In the genomic region with DNA sequence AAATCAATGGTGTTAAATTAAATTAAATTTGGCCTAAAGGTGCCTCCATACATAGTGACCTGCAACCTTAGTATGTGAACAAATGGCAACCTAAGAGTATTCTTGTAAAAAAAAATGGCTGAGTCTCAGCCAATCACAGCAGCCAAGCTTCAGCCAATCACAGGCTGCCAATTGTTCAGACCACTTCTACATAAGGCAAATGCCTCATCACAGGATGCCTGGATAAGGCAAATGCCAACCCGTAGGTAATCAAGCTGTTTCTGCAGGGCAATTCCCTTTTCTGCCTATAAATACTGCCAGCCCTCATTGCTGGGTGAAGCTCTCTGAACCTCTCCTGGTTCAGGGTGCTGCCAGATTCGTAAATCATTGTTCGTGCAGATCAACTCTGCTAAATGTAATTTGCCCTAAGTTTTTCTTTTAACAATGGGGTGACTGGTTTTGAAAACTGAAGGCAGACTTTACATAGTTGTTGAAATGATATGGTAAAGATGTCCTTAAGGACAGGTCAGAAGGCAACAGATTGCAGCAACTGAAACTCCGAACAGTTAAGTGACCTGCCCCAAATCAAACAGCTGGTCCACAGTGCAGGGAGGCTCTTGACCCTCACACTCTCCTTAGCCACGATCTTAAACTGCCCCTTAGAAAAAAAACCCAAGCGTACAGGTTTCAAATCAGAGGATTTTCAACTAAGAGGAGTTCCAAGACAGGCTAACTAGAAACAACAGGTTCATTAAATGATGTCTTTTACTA, we compare ENCODE assay signal across 12 cellular contexts. TPM values are rescaled to one million over a fixed set of nuclear protein-coding genes. Genes with fewer than 3 reads are reported as not detected.
DNase-seq lines count a peak whose midpoint lies in the region; ATAC-seq, FAIRE-seq and TF ChIP-seq lines count a peak whose summit lies in the region.
"Had no signal": no experiment of that assay in that cellular context is flagged by ENCODE, and none has a peak within 500 bp of the region (broad histone marks: within the 10 kb centered on the region; RNA-seq: fewer than 3 reads in every experiment).

No MANE protein-coding gene starts in this region.

- no peak overlapping the region for H3K4me3 ChIP-seq in CD8-positive, alpha-beta T cell (ENCODE audit: low read depth, low read length)
- no peak overlapping the region for H3K4me3 ChIP-seq in HL-60 (replicated peaks; ENCODE audit: insufficient read depth, low read length)
- no peak overlapping the region for H3K4me3 ChIP-seq in small intestine (ENCODE audit: low read depth in 1 of 2, low read length in 2 of 2)
- H3K4me3 ChIP-seq: gastroesophageal sphincter had no signal

- no peak overlapping the region for H3K27ac Mint-ChIP-seq in CD8-positive, alpha-beta T cell
- peak overlapping the region; percentile 61 for H3K27ac Mint-ChIP-seq in activated T-helper 2 cell treated with anti-CD3 and anti-CD28 coated beads, Interferon-gamma antibody, Interleukin-2, Interleukin-4, amounts not matched to agents 10 μg/mL and 5 μg/mL and 100 μg/mL, durations not matched to agents 14 hours and 24 hours and 36 hours
- peak overlapping the region; percentile 47 for H3K27ac Mint-ChIP-seq in mesothelial cell of epicardium

- H3K4me3 Mint-ChIP-seq in CD8-positive, alpha-beta T cell = no peak overlapping the region
- H3K4me3 Mint-ChIP-seq in activated T-helper 2 cell treated with anti-CD3 and anti-CD28 coated beads, Interferon-gamma antibody, Interleukin-2, Interleukin-4, amounts not matched to agents 10 μg/mL and 5 μg/mL and 100 μg/mL, durations not matched to agents 14 hours and 24 hours and 36 hours (ENCODE audit: low read depth) = no peak overlapping the region
- H3K4me3 Mint-ChIP-seq in mesothelial cell of epicardium = no peak overlapping the region

- no peaks in the 10 kb centered on the region for H3K27me3 Mint-ChIP-seq in CD8-positive, alpha-beta T cell (ENCODE audit: low read depth)
- H3K27me3 Mint-ChIP-seq in activated T-helper 2 cell treated with anti-CD3 and anti-CD28 coated beads, Interferon-gamma antibody, Interleukin-2, Interleukin-4, amounts not matched to agents 10 μg/mL and 5 μg/mL and 100 μg/mL, durations not matched to agents 14 hours and 24 hours and 36 hours (ENCODE audit: low read depth) = no peaks in the 10 kb centered on the region
- no peaks in the 10 kb centered on the region for H3K27me3 Mint-ChIP-seq in mesothelial cell of epicardium (ENCODE audit: low read depth)

- H3K27ac ChIP-seq in CD8-positive, alpha-beta T cell (ENCODE audit: low read depth, low read length) = no peak overlapping the region
- H3K27ac ChIP-seq in HL-60 (replicated peaks) (peak overlapping the region; percentile 71), small intestine (ENCODE audit: low read depth in 1 of 2, low read length in 1 of 2) (no peak overlapping the region)
- H3K27ac ChIP-seq: VCaP had no signal

- WGBS in small intestine, 3 donors = 64 to 75% (median 73%) methylated on average over 6 of the region's 6 CpGs

- POLR2A ChIA-PET in CD8-positive, alpha-beta T cell (lab: Charles Lee) = interaction anchor here (0.9 to 1.6 kb wide), 2 partner anchors 14 to 64 kb away, joined by 3 read pairs; no protein-coding TSS in a partner anchor

- no peaks in the 10 kb centered on the region for H3K27me3 ChIP-seq in CD8-positive, alpha-beta T cell (ENCODE audit: insufficient read depth, low read length)
- no peaks in the 10 kb centered on the region for H3K27me3 ChIP-seq in HL-60 (ENCODE audit: insufficient read depth, poor library complexity, severe bottlenecking)
- no peaks in the 10 kb centered on the region for H3K27me3 ChIP-seq in small intestine (ENCODE audit: control insufficient read depth in 2 of 2, insufficient read depth in 2 of 2, low read length in 2 of 2)
- H3K27me3 ChIP-seq: gastroesophageal sphincter had no signal

- TF ChIP-seq CTCF in CD8-positive, alpha-beta T cell (IDR thresholded peaks at IDR 0.05) = no peak
- TF ChIP-seq CTCF in HL-60 (IDR thresholded peaks at IDR 0.05; ENCODE audit: insufficient read depth, low read length) = no peak
- TF ChIP-seq CTCF in mesothelial cell of epicardium (IDR thresholded peaks at IDR 0.05; ENCODE audit: unreplicated experiment) = no peak

- H3K4me1 ChIP-seq in CD8-positive, alpha-beta T cell (ENCODE audit: insufficient read depth, low read length) = peaks cover 47% of the 10 kb centered on the region
- H3K4me1 ChIP-seq in small intestine (ENCODE audit: control insufficient read depth in 2 of 2, insufficient read depth in 1 of 2, low read depth in 1 of 2, low read length in 1 of 2) = peaks cover 5 to 19% of the 10 kb centered on the region in 2 donors

- no peak for FAIRE-seq in small intestine (lab: Jason Lieb, UNC)

- peak; percentile 39 for ATAC-seq in CD8-positive, alpha-beta T cell
- no peak for ATAC-seq in GM21423 (IDR thresholded peaks at IDR 0.05; ENCODE audit: unreplicated experiment)
- ATAC-seq: gastroesophageal sphincter had no signal

- no peak for DNase-seq in CD8-positive, alpha-beta T cell
- peak in 1 of 2 experiments; percentile 63 for DNase-seq in HL-60 (ENCODE audit: low read depth in 1 of 2, low spot score in 1 of 2)
- no peak for DNase-seq in activated T-helper 2 cell treated with anti-CD3 and anti-CD28 coated beads, Interferon-gamma antibody, Interleukin-2, Interleukin-4, amounts not matched to agents 10 μg/mL and 5 μg/mL and 100 μg/mL, durations not matched to agents 14 hours and 24 hours and 36 hours (ENCODE audit: low spot score)
- no peak for DNase-seq in mesothelial cell of epicardium (ENCODE audit: low spot score in 2 of 2, unreplicated experiment in 2 of 2)
- DNase-seq in NCI-H510A treated with DMSO at 0.1 percent for 48 hours (lab: John Stamatoyannopoulos, UW) = no peak
- DNase-seq in small intestine = no peak
- DNase-seq: activated gamma-delta T cell treated with Interleukin-2 at 50 U/mL for 16 hours, NCI-H187, retina had no signal

- H3K9me3 Mint-ChIP-seq in CD8-positive, alpha-beta T cell = no peaks in the 10 kb centered on the region
- H3K9me3 Mint-ChIP-seq in activated T-helper 2 cell treated with anti-CD3 and anti-CD28 coated beads, Interferon-gamma antibody, Interleukin-2, Interleukin-4, amounts not matched to agents 10 μg/mL and 5 μg/mL and 100 μg/mL, durations not matched to agents 14 hours and 24 hours and 36 hours = no peaks in the 10 kb centered on the region
- H3K9me3 Mint-ChIP-seq in mesothelial cell of epicardium = no peaks in the 10 kb centered on the region

- intact Hi-C loops in CD8-positive, alpha-beta T cell (cut with DNase I, micrococcal nuclease) = loop anchor here (5.0 to 10.0 kb wide), 2 partner anchors 48 to 65 kb away; no protein-coding TSS in a partner anchor
- intact Hi-C loops in activated T-helper 2 cell treated with anti-CD3 and anti-CD28 coated beads, Interferon-gamma antibody, Interleukin-2, Interleukin-4, amounts not matched to agents 10 μg/mL and 5 μg/mL and 100 μg/mL, durations not matched to agents 14 hours and 24 hours and 36 hours (cut with micrococcal nuclease) = loop anchor here (5.0 kb wide), 2 partner anchors 172 to 192 kb away; partner anchors contain the start of gene SIAH1

- peaks cover 6% of the 10 kb centered on the region for H3K36me3 ChIP-seq in CD8-positive, alpha-beta T cell (ENCODE audit: insufficient read depth, low read length)
- H3K36me3 ChIP-seq in small intestine (ENCODE audit: control insufficient read depth in 2 of 2, insufficient read depth in 2 of 2, low read length in 2 of 2) = peaks cover 2% of the 10 kb centered on the region in 2 donors

- peaks cover 40% of the 10 kb centered on the region for H3K36me3 Mint-ChIP-seq in CD8-positive, alpha-beta T cell
- peaks cover 49% of the 10 kb centered on the region for H3K36me3 Mint-ChIP-seq in activated T-helper 2 cell treated with anti-CD3 and anti-CD28 coated beads, Interferon-gamma antibody, Interleukin-2, Interleukin-4, amounts not matched to agents 10 μg/mL and 5 μg/mL and 100 μg/mL, durations not matched to agents 14 hours and 24 hours and 36 hours (ENCODE audit: low read depth)
- H3K36me3 Mint-ChIP-seq in mesothelial cell of epicardium = peaks cover 16% of the 10 kb centered on the region

- CTCF ChIA-PET in CD8-positive, alpha-beta T cell (lab: Charles Lee) = interaction anchor here (1.1 to 5.1 kb wide), 4 partner anchors 53 to 70 kb away, joined by 4 to 24 read pairs (median 11); no protein-coding TSS in a partner anchor

- peaks cover 81% of the 10 kb centered on the region for H3K4me1 Mint-ChIP-seq in CD8-positive, alpha-beta T cell (ENCODE audit: low read depth)
- peaks cover 65% of the 10 kb centered on the region for H3K4me1 Mint-ChIP-seq in activated T-helper 2 cell treated with anti-CD3 and anti-CD28 coated beads, Interferon-gamma antibody, Interleukin-2, Interleukin-4, amounts not matched to agents 10 μg/mL and 5 μg/mL and 100 μg/mL, durations not matched to agents 14 hours and 24 hours and 36 hours (ENCODE audit: low read depth)
- H3K4me1 Mint-ChIP-seq in mesothelial cell of epicardium = peaks cover 17% of the 10 kb centered on the region

- no peaks in the 10 kb centered on the region for H3K9me3 ChIP-seq in CD8-positive, alpha-beta T cell (ENCODE audit: low read length)
- no peaks in the 10 kb centered on the region for H3K9me3 ChIP-seq in small intestine (ENCODE audit: control insufficient read depth, low read depth)
- H3K9me3 ChIP-seq: gastroesophageal sphincter had no signal

RNA-seq across cellular contexts. Expression of gene N4BP1, which starts 50.3 kb away (rescaled TPM):
- 100 to 1,000 TPM; 153 to 156 TPM for total RNA-seq in CD8-positive, alpha-beta T cell
- total RNA-seq in activated T-helper 2 cell treated with anti-CD3 and anti-CD28 coated beads, Interferon-gamma antibody, Interleukin-2, Interleukin-4, amounts not matched to agents 10 μg/mL and 5 μg/mL and 100 μg/mL, durations not matched to agents 14 hours and 24 hours and 36 hours = 34.3 and 40.3 TPM in 2 replicates
- 48.3 to 53.4 TPM (median 48.4 TPM) in 3 replicates for total RNA-seq in mesothelial cell of epicardium
- 1 to 10 TPM; 8.1 to 9.4 (median 8.9) TPM for polyA plus RNA-seq in small intestine
